Comparison of ENCODE assay signal across 17 cellular contexts in genomic region chr15:28847959-28848358, GRCh38. TPM values are rescaled to one million over a fixed set of nuclear protein-coding genes. Genes with fewer than 3 reads are reported as not detected.
"Had no signal": no experiment of that assay in that cellular context is flagged by ENCODE, and none has a peak within 500 bp of the region (broad histone marks: within the 10 kb centered on the region; RNA-seq: fewer than 3 reads in every experiment).

No MANE protein-coding gene starts in this region.

RNA-seq across cellular contexts. Expression of gene GOLGA6L7, which starts 0.5 kb away (rescaled TPM):
- total RNA-seq: activated CD4-positive, alpha-beta memory T cell treated with anti-CD3 and anti-CD28 coated beads for 36 hours; activated CD4-positive, alpha-beta T cell treated with anti-CD3 and anti-CD28 coated beads for 36 hours; activated CD8-positive, alpha-beta memory T cell treated with anti-CD3 and anti-CD28 coated beads for 36 hours; activated CD8-positive, alpha-beta T cell treated with anti-CD3 and anti-CD28 coated beads for 36 hours; activated naive CD4-positive, alpha-beta T cell treated with anti-CD3 and anti-CD28 coated beads, Interleukin-2, amount 50 U/mL, for 72 hours; activated naive CD8-positive, alpha-beta T cell treated with anti-CD3 and anti-CD28 coated beads for 36 hours; activated T-helper 2 cell treated with anti-CD3 and anti-CD28 coated beads, Interferon-gamma antibody, Interleukin-2, Interleukin-4, amounts not matched to agents 10 μg/mL and 5 μg/mL and 100 μg/mL, durations not matched to agents 14 hours and 24 hours and 36 hours; ascending aorta; bronchial epithelial cell; cardiac muscle cell; chondrocyte; T-cell; T-helper 1 cell treated with Interleukin-12 subunit alpha and Interleukin-12 subunit beta and Interleukin-4 antibody, amounts not matched to agents 30 ng/mL and 1 ng/mL, for 36 hours; T-helper 17 cell; T-helper 2 cell treated with Interferon-gamma antibody and Interleukin-4, amounts not matched to agents 100 ng/mL and 5 ng/mL, for 36 hours; WTC11 had no signal
- polyA plus RNA-seq: adipose tissue had no signal
